ENCODE assay signal across 23 cellular contexts in the genomic region with DNA sequence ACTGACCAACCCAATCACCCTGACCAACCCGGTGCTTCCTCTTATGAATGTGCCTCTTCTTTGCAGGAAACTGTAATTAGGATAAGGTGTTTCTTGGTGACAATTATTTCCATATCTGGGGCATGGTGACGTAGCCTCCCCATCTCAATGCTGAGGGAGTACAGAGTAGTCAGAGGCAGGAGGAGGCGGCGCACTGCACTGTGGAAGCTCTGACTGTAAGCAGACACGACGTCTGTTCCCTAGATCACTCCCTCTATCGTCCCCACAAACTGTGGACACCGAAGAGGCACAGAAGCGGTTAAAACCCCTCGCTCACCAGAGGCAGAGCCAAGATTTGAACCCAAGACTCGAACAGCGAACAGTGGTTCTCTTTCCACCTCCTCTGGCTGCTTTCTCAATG.
"Had no signal": no experiment of that assay in that cellular context is flagged by ENCODE, and none has a peak within 500 bp of the region (broad histone marks: within the 10 kb centered on the region; RNA-seq: fewer than 3 reads in every experiment).

No MANE protein-coding gene starts in this region.

- H3K27ac ChIP-seq: hepatocyte, left ventricle myocardium inferior, pancreas, psoas muscle, right atrium auricular region, right lobe of liver, skin epidermis, testis, upper lobe of left lung, vagina had no signal

- ATAC-seq: mucosa of descending colon; naive thymus-derived CD4-positive, alpha-beta T cell; natural killer cell treated with Interleukin-12 subunit alpha and Interleukin-12 subunit beta and Interleukin-15 and Interleukin-18, amount 100 ng/mL, for 72 hours; pancreas; psoas muscle; right lobe of liver; stimulated activated naive B cell treated with anti-CD40 and anti-IgM and Interleukin-4, amounts not matched to agents 10 μg/mL and 1 μg/mL and 100 μg/mL, for 72 hours had no signal

- H2AFZ ChIP-seq: hepatocyte had no signal

- H3K36me3 ChIP-seq: left ventricle myocardium inferior, pancreas, right atrium auricular region, right lobe of liver, thyroid gland, transverse colon, upper lobe of left lung, vagina had no signal

- H3K9me3 ChIP-seq: left ventricle myocardium inferior, mucosa of descending colon, pancreas, psoas muscle, right atrium auricular region, right lobe of liver, testis, thyroid gland, transverse colon, upper lobe of left lung, vagina had no signal

- FAIRE-seq: pancreas had no signal

- DNase-seq: islet precursor cell; left ventricle myocardium inferior; mucosa of descending colon; naive thymus-derived CD4-positive, alpha-beta T cell; pancreas; posterior cingulate gyrus; psoas muscle; right lobe of liver; stimulated activated CD4-positive, alpha-beta T cell treated with anti-CD3 and anti-CD28 coated beads, Interleukin-12 subunit alpha, Interleukin-12 subunit beta, amount 100 ng/mL, for 4 hours; stimulated activated CD4-positive, alpha-beta T cell treated with anti-CD3 and anti-CD28 coated beads, Interleukin-15, amount 100 ng/mL, for 24 hours; stimulated activated CD4-positive, alpha-beta T cell treated with anti-CD3 and anti-CD28 coated beads, Interleukin-2, amount 100 ng/mL, for 24 hours; stimulated activated CD4-positive, alpha-beta T cell treated with anti-CD3 and anti-CD28 coated beads, Interleukin-4, amount 100 ng/mL, for 1 hour; stimulated activated naive B cell treated with anti-CD40 and anti-IgM and Interleukin-4, amounts not matched to agents 10 μg/mL and 1 μg/mL and 100 μg/mL, for 72 hours; testis; thyroid gland; transverse colon; upper lobe of left lung had no signal

- H3K4me2 ChIP-seq: hepatocyte had no signal

- H3K4me3 ChIP-seq: hepatocyte, left ventricle myocardium inferior, lung, mucosa of descending colon, pancreas, psoas muscle, right atrium auricular region, right lobe of liver, skin epidermis, testis, thyroid gland, transverse colon, upper lobe of left lung, vagina had no signal

- H3K27me3 ChIP-seq: testis, vagina had no signal
